In the genomic region with DNA sequence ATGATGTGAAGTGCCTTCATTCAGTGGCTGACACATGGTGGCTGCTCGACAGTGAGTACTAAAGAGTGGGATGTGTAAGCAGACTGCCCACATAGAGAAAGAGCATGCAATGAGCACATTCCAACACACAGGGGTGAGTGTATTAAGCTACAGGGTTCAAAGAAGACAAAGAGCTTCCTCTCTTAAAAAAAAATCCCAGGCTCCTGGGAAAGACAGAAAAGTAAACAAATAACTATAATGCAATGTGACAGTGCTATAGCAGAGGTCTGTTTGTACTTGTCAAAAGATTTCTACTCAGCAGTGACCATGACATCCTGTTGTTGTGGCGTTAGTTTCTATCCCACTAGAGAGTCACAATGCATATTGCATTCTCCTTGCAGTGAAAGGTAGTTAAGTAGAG, we compare ENCODE assay signal across 17 cellular contexts. TPM values are rescaled to one million over a fixed set of nuclear protein-coding genes. Genes with fewer than 3 reads are reported as not detected.
A peak's percentile ranks its signal among the peaks of the same experiment; 100 is the strongest.
DNase-seq lines count a peak whose midpoint lies in the region; ATAC-seq and TF ChIP-seq lines count a peak whose summit lies in the region.
"Had no signal": no experiment of that assay in that cellular context is flagged by ENCODE, and none has a peak within 500 bp of the region (broad histone marks: within the 10 kb centered on the region; RNA-seq: fewer than 3 reads in every experiment).

No MANE protein-coding gene starts in this region.

- H3K9me3 Mint-ChIP-seq in osteocyte (ENCODE audit: unreplicated experiment) = peaks cover 10% of the 10 kb centered on the region

- H3K27ac ChIP-seq in SK-N-SH (ENCODE audit: low read depth in 2 of 2, low read length in 1 of 2) (peak overlapping the region in 1 of 2 experiments; percentile 7; a peak in 1 of 4 replicates), IMR-90 (ENCODE audit: insufficient read depth, low read length) (no peak overlapping the region)
- H3K27ac ChIP-seq: PC-9, WERI-Rb-1 had no signal

- no peaks in the 10 kb centered on the region for H3K27me3 ChIP-seq in SK-N-SH (ENCODE audit: insufficient read depth)
- H3K27me3 ChIP-seq in IMR-90 (ENCODE audit: control insufficient read depth, insufficient read depth, low read length) = no peaks in the 10 kb centered on the region
- H3K27me3 ChIP-seq in adipocyte (replicated peaks; ENCODE audit: control insufficient read depth, insufficient read depth, low read length) = no peaks in the 10 kb centered on the region

- H3K4me1 ChIP-seq in SK-N-SH (ENCODE audit: control insufficient read depth in 1 of 2, insufficient read depth in 2 of 2, low read depth in 1 of 2, low read length in 1 of 2) = peaks cover 0 to 14% of the 10 kb centered on the region in 2 experiments; a peak in 2 of 4 replicates
- peaks cover 11% of the 10 kb centered on the region for H3K4me1 ChIP-seq in IMR-90 (ENCODE audit: control insufficient read depth, insufficient read depth, low read length)
- H3K4me1 ChIP-seq in adipocyte (ENCODE audit: control insufficient read depth, insufficient read depth, low read length) = peaks cover 35% of the 10 kb centered on the region

- H3K18ac ChIP-seq in IMR-90 (ENCODE audit: low read depth, low read length) = no peak overlapping the region; the same call in 1 of the 2 replicates

- H3F3A ChIP-seq in SK-N-SH (replicated peaks; ENCODE audit: insufficient read depth) = peaks cover 9% of the 10 kb centered on the region

- no peak for TF ChIP-seq RAD21 in SK-N-SH (IDR thresholded peaks at IDR 0.05; ENCODE audit: low read length)
- no peak for TF ChIP-seq RAD21 in IMR-90 (IDR thresholded peaks at IDR 0.05; ENCODE audit: low read length)

- no peak overlapping the region for H2BK5ac ChIP-seq in IMR-90 (ENCODE audit: low read depth, low read length, poor library complexity, severe bottlenecking)

- H3K4me3 Mint-ChIP-seq in osteocyte (ENCODE audit: unreplicated experiment) = no peak overlapping the region
- H3K4me3 Mint-ChIP-seq: HFFc6 had no signal

- no peaks in the 10 kb centered on the region for H3K79me2 ChIP-seq in SK-N-SH (ENCODE audit: insufficient read depth)

- in situ Hi-C loops in IMR-90 (cut with MboI; ENCODE audit: low sequenced_read_pairs) = no loop called here

- no peak overlapping the region for H4K91ac ChIP-seq in IMR-90 (ENCODE audit: insufficient read depth, low read depth, low read length)

- no peak overlapping the region for H3K23ac ChIP-seq in IMR-90 (ENCODE audit: low read depth, low read length)

- no peak overlapping the region for H4K8ac ChIP-seq in IMR-90 (ENCODE audit: low read depth in 2 of 2, low read length in 2 of 2)

- H3K9me3 ChIP-seq in SK-N-SH (no peaks in the 10 kb centered on the region), IMR-90 (ENCODE audit: control insufficient read depth, insufficient read depth, low read length) (no peaks in the 10 kb centered on the region), adipocyte (ENCODE audit: control insufficient read depth, low read length) (no peaks in the 10 kb centered on the region)

- H3K36me3 Mint-ChIP-seq in osteocyte (ENCODE audit: unreplicated experiment) = no peaks in the 10 kb centered on the region

- H3K36me3 ChIP-seq in SK-N-SH (replicated peaks in 1 of 2; ENCODE audit: control insufficient read depth in 1 of 2, insufficient read depth in 2 of 2, low read length in 1 of 2) = no peaks in the 10 kb centered on the region
- no peaks in the 10 kb centered on the region for H3K36me3 ChIP-seq in IMR-90 (ENCODE audit: control insufficient read depth, insufficient read depth, low read length)
- no peaks in the 10 kb centered on the region for H3K36me3 ChIP-seq in adipocyte (ENCODE audit: control insufficient read depth, insufficient read depth, low read length, severe bottlenecking)
- H3K36me3 ChIP-seq: WERI-Rb-1 had no signal

- dilution Hi-C loops in IMR-90 (cut with HindIII; ENCODE audit: low sequenced_read_pairs, unreplicated experiment) = no loop called here

- POLR2A ChIA-PET in SK-N-SH (lab: Yijun Ruan, JAX) = no interaction called here
- POLR2A ChIA-PET in IMR-90 (lab: Charles Lee; ENCODE audit: unreplicated experiment) = no interaction called here

- H2BK15ac ChIP-seq in IMR-90 (ENCODE audit: low read depth, low read length) = no peak overlapping the region

- no peak overlapping the region for H4K5ac ChIP-seq in IMR-90 (ENCODE audit: low read depth, low read length)

- H2BK20ac ChIP-seq in IMR-90 (ENCODE audit: low read depth, low read length) = no peak overlapping the region

- intact Hi-C loops in IMR-90 (cut with micrococcal nuclease) = no loop called here

- peaks cover 87% of the 10 kb centered on the region for H3K4me1 Mint-ChIP-seq in osteocyte (ENCODE audit: unreplicated experiment)

- H3K27ac Mint-ChIP-seq in osteocyte (ENCODE audit: unreplicated experiment) = peak overlapping the region; percentile 84
- H3K27ac Mint-ChIP-seq: HFFc6 had no signal

- BruUV-seq in IMR-90 (replicated peaks; lab: Mats Ljungman, UMichigan) = no TSS peak

- peak; percentile 67 for ATAC-seq in SK-N-SH treated with all-trans-retinoic acid at 6 μM for 48 hours
- ATAC-seq in IMR-90 (ENCODE audit: low read depth) = peak; percentile 28; the same call in 1 of the 2 replicates
- ATAC-seq in GM18907 (IDR thresholded peaks at IDR 0.05; ENCODE audit: unreplicated experiment) = no peak
- ATAC-seq: left lobe of liver had no signal

- no peak overlapping the region for H3K4me2 ChIP-seq in SK-N-SH
- no peak overlapping the region for H3K4me2 ChIP-seq in IMR-90 (ENCODE audit: low read depth, low read length)
- H3K4me2 ChIP-seq: PC-9 had no signal

- H3K9ac ChIP-seq in SK-N-SH (no peak overlapping the region), IMR-90 (ENCODE audit: low read depth, low read length) (no peak overlapping the region), adipocyte (ENCODE audit: low read length) (no peak overlapping the region)

- H4K20me1 ChIP-seq in SK-N-SH (ENCODE audit: insufficient read depth) = no peaks in the 10 kb centered on the region
- no peaks in the 10 kb centered on the region for H4K20me1 ChIP-seq in IMR-90 (ENCODE audit: insufficient read depth, low read length)

- H3K14ac ChIP-seq in IMR-90 (replicated peaks; ENCODE audit: low read depth, low read length) = 0 out of 2 replicates have a peak overlapping the region, but pooled peaks have one; percentile 15

- TF ChIP-seq CTCF in SK-N-SH (IDR thresholded peaks at IDR 0.05) (no peak), IMR-90 (conservative IDR thresholded peaks at IDR 0.05; ENCODE audit: low read depth, low read length) (no peak), osteocyte (IDR thresholded peaks at IDR 0.05) (no peak)

- TF ChIP-seq EP300 in SK-N-SH (IDR thresholded peaks at IDR 0.05; ENCODE audit: borderline replicate concordance in 1 of 2, low read depth in 1 of 2, low read length in 1 of 2) = no peak

- peaks cover 6% of the 10 kb centered on the region for H3K9me1 ChIP-seq in IMR-90 (ENCODE audit: insufficient read depth, low read length)

- H3K4me3 ChIP-seq in SK-N-SH (ENCODE audit: low read depth in 2 of 2, low read length in 1 of 2) = no peak overlapping the region
- H3K4me3 ChIP-seq in IMR-90 (ENCODE audit: insufficient read depth, low read depth, low read length) = no peak overlapping the region
- H3K4me3 ChIP-seq in adipocyte (ENCODE audit: low read length) = no peak overlapping the region
- H3K4me3 ChIP-seq: PC-9 had no signal

- no peaks in the 10 kb centered on the region for H3K9me2 ChIP-seq in SK-N-SH

- H3K27me3 Mint-ChIP-seq in osteocyte (ENCODE audit: unreplicated experiment) = no peaks in the 10 kb centered on the region

- no peak for DNase-seq in SK-N-SH
- DNase-seq in IMR-90 = peak; percentile 59
- DNase-seq in adipocyte (ENCODE audit: low read depth) = peak; percentile 66
- no peak for DNase-seq in osteocyte (ENCODE audit: extremely low spot score, unreplicated experiment)
- DNase-seq in NCI-H2107 (lab: John Stamatoyannopoulos, UW) = no peak
- no peak for DNase-seq in stimulated activated CD4-positive, alpha-beta T cell treated with anti-CD3 and anti-CD28 coated beads, Interleukin-12 subunit alpha, Interleukin-12 subunit beta, amount 100 ng/mL, for 4 hours
- DNase-seq: 8988T, C1 segment of cervical spinal cord, DND-41, HFFc6, NCI-H146, NCI-H524, PC-9, WERI-Rb-1 had no signal

- no peak overlapping the region for H3K4ac ChIP-seq in IMR-90 (ENCODE audit: low read depth, low read length)

- H2AK9ac ChIP-seq in IMR-90 (replicated peaks; ENCODE audit: low read depth, low read length, poor library complexity) = no peak overlapping the region

- CTCF ChIA-PET in SK-N-SH (lab: Yijun Ruan, JAX) = interaction anchor here (5.3 kb wide), 1 partner anchor 11 kb away, joined by 25 read pairs; a partner anchor contains a TSS
- CTCF ChIA-PET in IMR-90 (lab: Yijun Ruan, JAX) = interaction anchor here (1.2 kb wide), 1 partner anchor 12 kb away, joined by 3 read pairs; a partner anchor contains a TSS

- H2AK5ac ChIP-seq in IMR-90 (ENCODE audit: low read depth, low read length) = no peak overlapping the region

- H3K79me1 ChIP-seq in IMR-90 (ENCODE audit: low read depth in 1 of 2, low read length in 2 of 2) = no peaks in the 10 kb centered on the region

- WGBS in SK-N-SH (ENCODE audit: low lambda C conversion rate) = 75% methylated on average over 2 of the region's 2 CpGs
- WGBS in IMR-90 (ENCODE audit: extremely low coverage in 2 of 2, insufficient read length in 1 of 2), 2 experiments = no CpG with 5 or more reads among the region's 2 CpGs

- H2AFZ ChIP-seq in SK-N-SH (ENCODE audit: low read depth) = no peak overlapping the region
- H2AFZ ChIP-seq in IMR-90 (replicated peaks; ENCODE audit: low read length, poor library complexity) = no peak overlapping the region
- H2AFZ ChIP-seq: PC-9 had no signal

- H3K56ac ChIP-seq in IMR-90 (ENCODE audit: extremely low read depth, insufficient read depth, low read length) = no peak overlapping the region

- no peak overlapping the region for H2BK120ac ChIP-seq in IMR-90 (ENCODE audit: low read depth, low read length)

- no peak for TF ChIP-seq POLR2A in IMR-90 (IDR thresholded peaks at IDR 0.05; ENCODE audit: low read depth, low read length)

TF ChIP-seq in SK-N-SH treated with all-trans-retinoic acid at 6 μM for 48 hours, 23 proteins besides CTCF, POLR2A, EP300 and RAD21 (continues in another document):
- no peak for TF ChIP-seq TCF4 (CRISPR knock-in tag; IDR thresholded peaks at IDR 0.05; ENCODE audit: borderline replicate concordance)
- TF ChIP-seq ZNF565 (CRISPR knock-in tag; conservative IDR thresholded peaks at IDR 0.05; ENCODE audit: low read depth) = no peak

TF ChIP-seq in IMR-90, 13 proteins besides CTCF, POLR2A, EP300 and RAD21 (continues in another document):
- TF ChIP-seq RFX5 (IDR thresholded peaks at IDR 0.05; ENCODE audit: low read depth, low read length) (no peak), FOS (IDR thresholded peaks at IDR 0.05; ENCODE audit: low read depth, low read length) (no peak)

RNA-seq across cellular contexts. Expression of a gene that starts 12.4 kb away (rescaled TPM):
- polyA plus RNA-seq in SK-N-SH (2012; rRNA removed) (9.4 and 13.6 TPM in 2 replicates), IMR-90 (2012; rRNA removed) (15.0 and 15.1 TPM in 2 replicates)
- 9.1 and 10.1 TPM in 2 replicates for polyA plus RNA-seq in SK-N-SH (2012; cell fraction: cytosol; rRNA removed)
- polyA plus RNA-seq in SK-N-SH (2012; cell fraction: nucleus; rRNA removed) = 21.1 and 30.6 TPM in 2 replicates
- total RNA-seq in IMR-90 (2012; rRNA removed) (43.7 and 45.3 TPM in 2 replicates), osteocyte (72.2 and 83.9 TPM in 2 replicates)
- polyA plus RNA-seq in IMR-90 (2012; cell fraction: cytosol; rRNA removed) = 4.5 and 7.1 TPM in 2 replicates
- polyA plus RNA-seq in IMR-90 (2012; cell fraction: nucleus; rRNA removed; ENCODE audit: low replicate concordance) = 23.2 and 40.0 TPM in 2 replicates

Comparison
In these comparisons a context has a peak if more than half of its experiments do, and no peak if none do; other contexts are left out.
1. DNase-seq: peak in IMR-90 (single experiment) and adipocyte (single experiment); none in SK-N-SH (single experiment), osteocyte (single experiment), NCI-H2107 (single experiment) and stimulated activated CD4-positive, alpha-beta T cell treated with anti-CD3 and anti-CD28 coated beads, Interleukin-12 subunit alpha, Interleukin-12 subunit beta, amount 100 ng/mL, for 4 hours (single experiment).